In the genomic region with DNA sequence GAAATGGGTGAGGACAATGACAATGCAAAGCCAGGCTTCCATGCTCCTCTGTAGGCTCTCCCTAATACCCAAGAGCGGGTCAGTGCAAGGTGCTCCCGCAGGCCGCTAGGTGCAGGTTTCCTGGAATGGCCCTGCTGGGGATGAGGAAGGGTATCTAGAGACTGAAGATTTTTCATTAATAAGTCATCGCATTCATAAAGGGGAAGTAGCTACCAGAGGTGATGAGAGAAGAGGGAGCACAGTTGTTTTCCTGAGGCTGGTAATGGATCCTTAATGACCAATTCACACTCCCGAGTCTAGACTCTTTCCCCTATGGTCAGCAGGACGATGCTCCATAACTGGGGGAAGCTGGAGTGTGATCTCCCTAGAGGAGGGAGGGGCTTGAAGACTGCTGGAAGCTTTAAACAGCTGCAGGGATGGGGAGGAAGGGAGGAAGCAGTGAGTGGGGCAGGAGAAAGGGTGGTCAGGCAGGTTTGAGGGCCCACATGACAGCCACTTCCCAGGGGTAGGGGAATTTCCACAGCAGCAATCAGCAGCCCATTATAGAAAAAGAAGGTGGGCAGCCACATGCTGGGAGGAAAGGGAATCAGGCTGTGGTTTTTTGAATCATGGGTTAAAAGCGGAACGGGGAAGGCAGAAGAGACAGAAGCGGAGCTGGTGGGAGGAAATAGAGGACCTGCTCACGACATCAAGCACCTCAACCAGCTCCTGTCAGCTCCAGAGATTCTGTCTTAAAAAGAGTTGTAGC, we compare ENCODE assay signal across 12 cellular contexts. TPM values are rescaled to one million over a fixed set of nuclear protein-coding genes. Genes with fewer than 3 reads are reported as not detected.
DNase-seq lines count a peak whose midpoint lies in the region; ATAC-seq and TF ChIP-seq lines count a peak whose summit lies in the region.
"Had no signal": no experiment of that assay in that cellular context is flagged by ENCODE, and none has a peak within 500 bp of the region (broad histone marks: within the 10 kb centered on the region; RNA-seq: fewer than 3 reads in every experiment).

No MANE protein-coding gene starts in this region.

- no peaks in the 10 kb centered on the region for H3K9me3 Mint-ChIP-seq in activated CD4-positive, alpha-beta T cell treated with anti-CD3 and anti-CD28 coated beads for 36 hours (ENCODE audit: low read depth)
- no peaks in the 10 kb centered on the region for H3K9me3 Mint-ChIP-seq in activated T-cell treated with anti-CD3 and anti-CD28 coated beads, Interleukin-2, amount 50 U/mL, for 72 hours

- H3K4me1 Mint-ChIP-seq in activated CD4-positive, alpha-beta T cell treated with anti-CD3 and anti-CD28 coated beads for 36 hours, result peaks cover 17% of the 10 kb centered on the region
- H3K4me1 Mint-ChIP-seq in activated T-cell treated with anti-CD3 and anti-CD28 coated beads, Interleukin-2, amount 50 U/mL, for 72 hours (ENCODE audit: low read depth), result peaks cover 18% of the 10 kb centered on the region

- no peaks in the 10 kb centered on the region for H3K36me3 Mint-ChIP-seq in activated CD4-positive, alpha-beta T cell treated with anti-CD3 and anti-CD28 coated beads for 36 hours (ENCODE audit: low read depth)
- no peaks in the 10 kb centered on the region for H3K36me3 Mint-ChIP-seq in activated T-cell treated with anti-CD3 and anti-CD28 coated beads, Interleukin-2, amount 50 U/mL, for 72 hours (ENCODE audit: insufficient read depth in 2 of 2)

- peak overlapping the region; percentile 91 for H3K27ac Mint-ChIP-seq in activated CD4-positive, alpha-beta T cell treated with anti-CD3 and anti-CD28 coated beads for 36 hours
- H3K27ac Mint-ChIP-seq in activated T-cell treated with anti-CD3 and anti-CD28 coated beads, Interleukin-2, amount 50 U/mL, for 72 hours, result peak overlapping the region; percentile 93

- POLR2A ChIA-PET in activated CD4-positive, alpha-beta T cell treated with anti-CD3 and anti-CD28 coated beads for 36 hours (lab: Charles Lee), result interaction anchor here (0.6 kb wide), 1 partner anchor 515 kb away, joined by 3 read pairs; a partner anchor contains a TSS

- TF ChIP-seq CTCF in omental fat pad (IDR thresholded peaks at IDR 0.05), result no peak

- H3K27me3 Mint-ChIP-seq in activated CD4-positive, alpha-beta T cell treated with anti-CD3 and anti-CD28 coated beads for 36 hours, result no peaks in the 10 kb centered on the region
- H3K27me3 Mint-ChIP-seq in activated T-cell treated with anti-CD3 and anti-CD28 coated beads, Interleukin-2, amount 50 U/mL, for 72 hours (ENCODE audit: low read depth), result peaks cover 36% of the 10 kb centered on the region

- DNase-seq in activated CD4-positive, alpha-beta T cell treated with anti-CD3 and anti-CD28 coated beads for 36 hours, result peak; percentile 14
- no peak for DNase-seq in activated CD4-positive, alpha-beta T cell treated with anti-CD3 and anti-CD28 coated beads for 1 hour
- DNase-seq in activated T-cell treated with anti-CD3 and anti-CD28 coated beads, Interleukin-2, amount 50 U/mL, for 72 hours, result peak; percentile 4
- DNase-seq in stimulated activated CD4-positive, alpha-beta T cell treated with anti-CD3 and anti-CD28 coated beads, Interleukin-4, amount 100 ng/mL, for 1 hour, result peak; percentile 11
- DNase-seq in NCI-H128 (lab: John Stamatoyannopoulos, UW; ENCODE audit: unreplicated experiment), result no peak
- no peak for DNase-seq in NCI-H524 treated with DMSO at 0.1 percent for 48 hours (lab: John Stamatoyannopoulos, UW)
- DNase-seq in omental fat pad (ENCODE audit: low spot score), result no peak
- DNase-seq: GOT3, NCI-H1694, tibial artery had no signal

- CTCF ChIA-PET in activated CD4-positive, alpha-beta T cell treated with anti-CD3 and anti-CD28 coated beads for 36 hours (lab: Charles Lee), result interaction anchor here (0.6 to 2.2 kb wide), 3 partner anchors 10 to 241 kb away, joined by 3 to 8 read pairs (median 3); a partner anchor contains a TSS

- peak overlapping the region; percentile 67 for H3K4me3 Mint-ChIP-seq in activated CD4-positive, alpha-beta T cell treated with anti-CD3 and anti-CD28 coated beads for 36 hours
- peak overlapping the region; percentile 81 to 91 for H3K4me3 Mint-ChIP-seq in activated T-cell treated with anti-CD3 and anti-CD28 coated beads, Interleukin-2, amount 50 U/mL, for 72 hours

- intact Hi-C loops in activated CD4-positive, alpha-beta T cell treated with anti-CD3 and anti-CD28 coated beads for 36 hours (cut with DNase I, micrococcal nuclease), result loop anchor here in 1 of 2 experiments (1.0 kb wide), 1 partner anchor 10 kb away; a partner anchor contains a TSS

- ATAC-seq in activated CD4-positive, alpha-beta T cell treated with anti-CD3 and anti-CD28 coated beads for 36 hours, result peak; percentile 63
- ATAC-seq in HG03196 (IDR thresholded peaks at IDR 0.05; ENCODE audit: unreplicated experiment), result peak; percentile 51
- peak; percentile 31 to 48 for ATAC-seq in activated T-cell treated with anti-CD3 and anti-CD28 coated beads, Interleukin-2, amount 50 U/mL, for 72 hours (replicated peaks in 1 of 2)
- no peak for ATAC-seq in omental fat pad (ENCODE audit: low FRiP score)

RNA-seq across cellular contexts. Expression of a gene that starts 10.2 kb away (rescaled TPM):
- total RNA-seq in activated CD4-positive, alpha-beta T cell treated with anti-CD3 and anti-CD28 coated beads for 36 hours, result 10 to 100 TPM; 39.9 to 52.2 TPM
- total RNA-seq in activated T-cell treated with anti-CD3 and anti-CD28 coated beads, Interleukin-2, amount 50 U/mL, for 72 hours, result 10 to 100 TPM; 50.5 to 58.4 TPM
- total RNA-seq in omental fat pad, result 100 to 1,000 TPM in 2 of 4 donors, 10 to 100 TPM in 2; 87.8 to 122 (median 100) TPM

RNA-seq across cellular contexts. Expression of a gene that starts 52.7 kb away (rescaled TPM):
- total RNA-seq in activated CD4-positive, alpha-beta T cell treated with anti-CD3 and anti-CD28 coated beads for 36 hours, result not detected
- total RNA-seq in activated T-cell treated with anti-CD3 and anti-CD28 coated beads, Interleukin-2, amount 50 U/mL, for 72 hours, result not detected
- total RNA-seq in omental fat pad, result not detected
- total RNA-seq: A172 had no signal

Comparison
In these comparisons a context has a peak if more than half of its experiments do, and no peak if none do; other contexts are left out.
1. DNase-seq: peak in activated CD4-positive, alpha-beta T cell treated with anti-CD3 and anti-CD28 coated beads for 36 hours (single experiment), activated T-cell treated with anti-CD3 and anti-CD28 coated beads, Interleukin-2, amount 50 U/mL, for 72 hours (2 of 2) and stimulated activated CD4-positive, alpha-beta T cell treated with anti-CD3 and anti-CD28 coated beads, Interleukin-4, amount 100 ng/mL, for 1 hour (single experiment); none in activated CD4-positive, alpha-beta T cell treated with anti-CD3 and anti-CD28 coated beads for 1 hour (single experiment), NCI-H128 (single experiment), NCI-H524 treated with DMSO at 0.1 percent for 48 hours (single experiment) and omental fat pad (single experiment).